In genomic region chr5:54959673-54960418, GRCh38 we compare ENCODE assay signal across 1 cellular context.
TF ChIP-seq lines count a peak whose summit lies in the region.

No MANE protein-coding gene starts in this region.

TF ChIP-seq in H1, 55 proteins besides CTCF, POLR2A, EP300 and RAD21 (continued from another document):
- TF ChIP-seq BCL11A (IDR thresholded peaks at IDR 0.05; ENCODE audit: low read depth in 2 of 2, low read length in 2 of 2) = no peak
- no peak for TF ChIP-seq SIRT6 (IDR thresholded peaks at IDR 0.05; ENCODE audit: low read length)
- no peak for TF ChIP-seq CTBP2 (IDR thresholded peaks at IDR 0.05; ENCODE audit: borderline replicate concordance, insufficient read depth, insufficient read length, low read length)
- no peak for TF ChIP-seq POLR2AphosphoS5 (IDR thresholded peaks at IDR 0.05; ENCODE audit: low read depth, low read length)
- no peak for TF ChIP-seq CEBPB (IDR thresholded peaks at IDR 0.05; ENCODE audit: low read depth, low read length)
